ENCODE assay signal across 13 cellular contexts in genomic region chr12:117486840-117487659, GRCh38.
DNase-seq lines count a peak whose midpoint lies in the region; ATAC-seq and TF ChIP-seq lines count a peak whose summit lies in the region.
"Had no signal": no experiment of that assay in that cellular context is flagged by ENCODE, and none has a peak within 500 bp of the region (broad histone marks: within the 10 kb centered on the region; RNA-seq: fewer than 3 reads in every experiment).

No MANE protein-coding gene starts in this region.

- no peak overlapping the region for H3K4me2 ChIP-seq in hepatocyte

- H3K4me3 ChIP-seq in hepatocyte (no peak overlapping the region), skeletal muscle cell (ENCODE audit: low read depth, low read length) (no peak overlapping the region)

- no peaks in the 10 kb centered on the region for H3K36me3 ChIP-seq in hepatocyte (replicated peaks; ENCODE audit: insufficient read depth, low read depth)

- H4K20me1 ChIP-seq in hepatocyte (ENCODE audit: insufficient read depth, poor library complexity, severe bottlenecking) = no peaks in the 10 kb centered on the region

- H3K79me2 ChIP-seq in hepatocyte = no peaks in the 10 kb centered on the region

- TF ChIP-seq CTCF in hepatocyte (IDR thresholded peaks at IDR 0.05; ENCODE audit: poor library complexity) = no peak

- no peaks in the 10 kb centered on the region for H3K9me2 ChIP-seq in hepatocyte (replicated peaks; ENCODE audit: insufficient read depth)

- no peaks in the 10 kb centered on the region for H3K9me3 ChIP-seq in hepatocyte (ENCODE audit: low read depth)

- H3K27me3 ChIP-seq in hepatocyte = no peaks in the 10 kb centered on the region

- DNase-seq in ELR (ENCODE audit: low read depth) (peak; percentile 17), RKO (ENCODE audit: low spot score) (peak; percentile 59), hepatocyte (ENCODE audit: low spot score) (peak; percentile 50), skeletal muscle cell (ENCODE audit: low read depth) (peak; percentile 12), NCI-H1930 (lab: John Stamatoyannopoulos, UW) (no peak), MV-4-11 (lab: John Stamatoyannopoulos, UW) (no peak), NCI-H345 treated with DMSO at 0.1 percent for 48 hours (lab: John Stamatoyannopoulos, UW; ENCODE audit: unreplicated experiment) (no peak)
- DNase-seq: activated CD4-positive, CD25-positive, alpha-beta regulatory T cell; activated naive CD4-positive, alpha-beta T cell; effector CD4-positive, alpha-beta T cell; NK-92 treated with Interleukin-12 subunit alpha and Interleukin-12 subunit beta, amount 100 ng/mL, for 24 hours; stimulated activated naive B cell treated with anti-CD40 and anti-IgM and Interleukin-4, amounts not matched to agents 10 μg/mL and 1 μg/mL and 100 μg/mL, for 72 hours had no signal

- no peak overlapping the region for H2AFZ ChIP-seq in hepatocyte

- no peak overlapping the region for H3K27ac ChIP-seq in hepatocyte

- WGBS in hepatocyte (ENCODE audit: low lambda C conversion rate, missing lambda C conversion rate) = 62% methylated on average over 5 of the region's 5 CpGs

- ATAC-seq in HG03135 (IDR thresholded peaks at IDR 0.05; ENCODE audit: unreplicated experiment) = no peak
- ATAC-seq: stimulated activated naive B cell treated with anti-CD40 and anti-IgM and Interleukin-4, amounts not matched to agents 10 μg/mL and 1 μg/mL and 100 μg/mL, for 72 hours had no signal

- no peaks in the 10 kb centered on the region for H3K4me1 ChIP-seq in hepatocyte (ENCODE audit: insufficient read depth)

Comparison
In these comparisons a context has a peak if more than half of its experiments do, and no peak if none do; other contexts are left out.
1. DNase-seq: peak in ELR (single experiment), RKO (single experiment), hepatocyte (single experiment) and skeletal muscle cell (single experiment); none in NCI-H1930 (0 of 2), MV-4-11 (single experiment) and NCI-H345 treated with DMSO at 0.1 percent for 48 hours (single experiment).